Comparison of ENCODE assay signal across 24 cellular contexts in genomic region chr13:35552172-35552844, GRCh38.
DNase-seq lines count a peak whose midpoint lies in the region; ATAC-seq and TF ChIP-seq lines count a peak whose summit lies in the region.
"Had no signal": no experiment of that assay in that cellular context is flagged by ENCODE, and none has a peak within 500 bp of the region (broad histone marks: within the 10 kb centered on the region; RNA-seq: fewer than 3 reads in every experiment).

No MANE protein-coding gene starts in this region.

- no peaks in the 10 kb centered on the region for H3K36me3 ChIP-seq in SK-N-SH (replicated peaks in 1 of 2; ENCODE audit: control insufficient read depth in 1 of 2, insufficient read depth in 2 of 2, low read length in 1 of 2)
- H3K36me3 ChIP-seq: cardiac muscle cell had no signal

- peak; percentile 51 to 76 for TF ChIP-seq EP300 in SK-N-SH (IDR thresholded peaks at IDR 0.05; ENCODE audit: borderline replicate concordance in 1 of 2, low read depth in 1 of 2, low read length in 1 of 2)

- no peaks in the 10 kb centered on the region for H4K20me1 ChIP-seq in SK-N-SH (ENCODE audit: insufficient read depth)

- H3K4me1 ChIP-seq in SK-N-SH (ENCODE audit: control insufficient read depth in 1 of 2, insufficient read depth in 2 of 2, low read depth in 1 of 2, low read length in 1 of 2): peaks cover 36 to 42% of the 10 kb centered on the region in 2 experiments

- H3K9me3 ChIP-seq in SK-N-SH: no peaks in the 10 kb centered on the region

- peak; percentile 10 for DNase-seq in DMS53 (lab: John Stamatoyannopoulos, UW)
- no peak for DNase-seq in DMS53 treated with DMSO at 0.1 percent for 48 hours (lab: John Stamatoyannopoulos, UW; ENCODE audit: unreplicated experiment)
- DNase-seq in SK-N-SH: no peak
- DNase-seq in fibroblast of mammary gland (ENCODE audit: low read depth): peak; percentile 61
- DNase-seq in retinal pigment epithelial cell (ENCODE audit: low read depth): peak; percentile 66
- no peak for DNase-seq in NCI-H2081 treated with DMSO at 0.1 percent for 48 hours (lab: John Stamatoyannopoulos, UW)
- no peak for DNase-seq in activated CD4-positive, CD25-positive, alpha-beta regulatory T cell (lab: John Stamatoyannopoulos, UW)
- DNase-seq: activated CD8-positive, alpha-beta T cell treated with anti-CD3 and anti-CD28 coated beads for 36 hours; activated gamma-delta T cell; COR-L47; dermis blood vessel endothelial cell; H7; KG1; left cardiac atrium; mesenchymal stem cell; NCI-H146; NCI-H526; nucleus accumbens; retina; SW 1271 had no signal

- H3F3A ChIP-seq in SK-N-SH (replicated peaks; ENCODE audit: insufficient read depth): peaks cover 64% of the 10 kb centered on the region

- H3K4me3 ChIP-seq in SK-N-SH (ENCODE audit: low read depth in 2 of 2, low read length in 1 of 2) (no peak overlapping the region), fibroblast of mammary gland (ENCODE audit: control insufficient read depth, low read depth, low read length) (no peak overlapping the region), retinal pigment epithelial cell (ENCODE audit: low read length) (no peak overlapping the region)
- H3K4me3 ChIP-seq: cardiac muscle cell had no signal

- H3K79me2 ChIP-seq in SK-N-SH (ENCODE audit: insufficient read depth): no peaks in the 10 kb centered on the region; the same call in 1 of the 2 replicates

- TF ChIP-seq RAD21 in SK-N-SH (IDR thresholded peaks at IDR 0.05; ENCODE audit: low read length): no peak

- peak overlapping the region; percentile 0; the same call in 1 of the 2 replicates for H2AFZ ChIP-seq in SK-N-SH (ENCODE audit: low read depth)

- no peak overlapping the region for H3K9ac ChIP-seq in SK-N-SH

- H3K27me3 ChIP-seq in SK-N-SH (ENCODE audit: insufficient read depth): no peaks in the 10 kb centered on the region
- H3K27me3 ChIP-seq: cardiac muscle cell had no signal

- WGBS in SK-N-SH (ENCODE audit: low lambda C conversion rate): 13% methylated on average over 3 of the region's 3 CpGs

- H3K27ac ChIP-seq in SK-N-SH (ENCODE audit: low read depth in 2 of 2, low read length in 1 of 2): peak overlapping the region; percentile 85 to 92
- H3K27ac ChIP-seq: 22Rv1, cardiac muscle cell had no signal

- POLR2A ChIA-PET in SK-N-SH (lab: Yijun Ruan, JAX): interaction anchor here (0.6 kb wide), 1 partner anchor 243 kb away, joined by 3 read pairs; no protein-coding TSS in a partner anchor

- no peaks in the 10 kb centered on the region for H3K9me2 ChIP-seq in SK-N-SH

- peak overlapping the region; percentile 40; the same call in 1 of the 2 replicates for H3K4me2 ChIP-seq in SK-N-SH

- no peak for ATAC-seq in GM21717 (IDR thresholded peaks at IDR 0.05; ENCODE audit: unreplicated experiment)
- ATAC-seq: activated CD4-positive, CD25-positive, alpha-beta regulatory T cell treated with anti-CD3 and anti-CD28 coated beads, Interleukin-2, amount 50 U/mL, for 24 hours; activated CD8-positive, alpha-beta T cell treated with anti-CD3 and anti-CD28 coated beads for 36 hours; left cardiac atrium had no signal

- TF ChIP-seq CTCF in SK-N-SH (IDR thresholded peaks at IDR 0.05) (no peak), fibroblast of mammary gland (conservative IDR thresholded peaks at IDR 0.05; ENCODE audit: control insufficient read depth, insufficient read depth, low read depth, low read length) (no peak), retinal pigment epithelial cell (conservative IDR thresholded peaks at IDR 0.05; ENCODE audit: low read depth, low read length) (no peak)

- CTCF ChIA-PET in SK-N-SH (lab: Yijun Ruan, JAX): interaction anchor here (0.8 to 1.9 kb wide), 3 partner anchors 10 to 66 kb away, joined by 3 to 6 read pairs (median 3); no protein-coding TSS in a partner anchor

TF ChIP-seq in SK-N-SH, 30 proteins besides CTCF, POLR2A, EP300 and RAD21:
- TF ChIP-seq RCOR1 (IDR thresholded peaks at IDR 0.05; ENCODE audit: low read length) (no peak), RXRA (IDR thresholded peaks at IDR 0.05; ENCODE audit: borderline replicate concordance, low read depth) (peak; percentile 22; the same call in 1 of the 2 replicates), JUND (IDR thresholded peaks at IDR 0.05) (peak; percentile 57), GATA2 (CRISPR knock-in tag; IDR thresholded peaks at IDR 0.05) (peak; percentile 66), TEAD4 (IDR thresholded peaks at IDR 0.05; ENCODE audit: borderline replicate concordance, insufficient read depth) (peak; percentile 76), TCF12 (IDR thresholded peaks at IDR 0.05) (peak; percentile 70), FOSL2 (IDR thresholded peaks at IDR 0.05; ENCODE audit: borderline replicate concordance, low read depth) (peak; percentile 60; the same call in 1 of the 2 replicates), FOXM1 (IDR thresholded peaks at IDR 0.05; ENCODE audit: low read depth) (0 out of 2 replicates have a peak, but pooled peaks have one; percentile 74), CHD2 (IDR thresholded peaks at IDR 0.05; ENCODE audit: low read length, partially characterized antibody) (no peak), POLR2AphosphoS5 (IDR thresholded peaks at IDR 0.05; ENCODE audit: low read depth, low read length) (peak; percentile 48; the same call in 1 of the 2 replicates), PBX3 (IDR thresholded peaks at IDR 0.05) (peak; percentile 68), REST (IDR thresholded peaks at IDR 0.05; ENCODE audit: low read depth, low read length) (no peak)

Comparison
In these comparisons a context has a peak if more than half of its experiments do, and no peak if none do; other contexts are left out.
1. DNase-seq: peak in DMS53 (single experiment), fibroblast of mammary gland (single experiment) and retinal pigment epithelial cell (single experiment); none in DMS53 treated with DMSO at 0.1 percent for 48 hours (single experiment), SK-N-SH (single experiment), NCI-H2081 treated with DMSO at 0.1 percent for 48 hours (single experiment) and activated CD4-positive, CD25-positive, alpha-beta regulatory T cell (0 of 4).